22 cellular contexts compared by ENCODE assay signal in genomic region chr10:86545097-86545496, GRCh38. TPM values are rescaled to one million over a fixed set of nuclear protein-coding genes. Genes with fewer than 3 reads are reported as not detected.
DNase-seq lines count a peak whose midpoint lies in the region; ATAC-seq lines count a peak whose summit lies in the region.
"Had no signal": no experiment of that assay in that cellular context is flagged by ENCODE, and none has a peak within 500 bp of the region (broad histone marks: within the 10 kb centered on the region; RNA-seq: fewer than 3 reads in every experiment).

No MANE protein-coding gene starts in this region.

- ATAC-seq in HG03442 (IDR thresholded peaks at IDR 0.05; ENCODE audit: unreplicated experiment): no peak
- ATAC-seq: gastroesophageal sphincter; naive thymus-derived CD8-positive, alpha-beta T cell; T-cell had no signal

- DNase-seq in NCI-H1417 (lab: John Stamatoyannopoulos, UW): peak in 2 of 3 experiments; percentile 3 to 10
- DNase-seq in NCI-H1417 treated with DMSO at 0.1 percent for 48 hours (lab: John Stamatoyannopoulos, UW): no peak
- peak; percentile 68 for DNase-seq in NCI-H1694 (lab: John Stamatoyannopoulos, UW)
- DNase-seq in NCI-H774 (lab: John Stamatoyannopoulos, UW): peak; percentile 37
- peak; percentile 76 for DNase-seq in myocyte (ENCODE audit: low read depth)
- DNase-seq in stimulated activated CD4-positive, alpha-beta T cell treated with anti-CD3 and anti-CD28 coated beads, Interleukin-2, amount 100 ng/mL, for 24 hours: no peak
- no peak for DNase-seq in activated gamma-delta T cell (lab: John Stamatoyannopoulos, UW)
- DNase-seq: activated CD4-positive, alpha-beta T cell treated with anti-CD3 and anti-CD28 coated beads, Interleukin-2, amount 10 ng/mL, durations not matched to agents 24 days and 14 days; activated gamma-delta T cell treated with Interleukin-2 at 50 U/mL for 16 hours; BE2C; caudate nucleus; GDM1; KBM-7; mesenchymal stem cell; naive thymus-derived CD8-positive, alpha-beta T cell; NCI-H1436; posterior cingulate gyrus; stimulated activated CD4-positive, alpha-beta T cell treated with anti-CD3 and anti-CD28 coated beads, Interleukin-2, amount 100 ng/mL, for 48 hours; stomach; T-cell had no signal

RNA-seq across cellular contexts. Expression of gene WAPL, which starts 23.5 kb away (rescaled TPM):
- 34.9 and 36.1 TPM in 2 replicates for total RNA-seq in myocyte
- 15.7 TPM for polyA plus RNA-seq in myocyte (2012)

Comparison
In these comparisons a context has a peak if more than half of its experiments do, and no peak if none do; other contexts are left out.
1. DNase-seq: peak in NCI-H1417 (2 of 3), NCI-H1694 (single experiment), NCI-H774 (single experiment) and myocyte (single experiment); none in NCI-H1417 treated with DMSO at 0.1 percent for 48 hours (single experiment), stimulated activated CD4-positive, alpha-beta T cell treated with anti-CD3 and anti-CD28 coated beads, Interleukin-2, amount 100 ng/mL, for 24 hours (0 of 2) and activated gamma-delta T cell (single experiment).